Comparison of ENCODE assay signal across 8 cellular contexts in genomic region chr15:89416339-89417183, GRCh38.
DNase-seq lines count a peak whose midpoint lies in the region; ATAC-seq, FAIRE-seq and TF ChIP-seq lines count a peak whose summit lies in the region.

No MANE protein-coding gene starts in this region.

- no peak for FAIRE-seq in HTR-8/SVneo (lab: Jason Lieb, UNC)

- H3K4me3 Mint-ChIP-seq in activated T-cell treated with anti-CD3 and anti-CD28 coated beads, Interleukin-2, amount 50 U/mL, for 4 hours: no peak overlapping the region

- TF ChIP-seq CTCF in fibroblast of villous mesenchyme (IDR thresholded peaks at IDR 0.05; ENCODE audit: insufficient read depth, low read depth, low read length): peak; percentile 82

- H3K4me1 Mint-ChIP-seq in activated T-cell treated with anti-CD3 and anti-CD28 coated beads, Interleukin-2, amount 50 U/mL, for 4 hours (ENCODE audit: low read depth): peaks cover 9% of the 10 kb centered on the region

- ATAC-seq in GM21367 (IDR thresholded peaks at IDR 0.05; ENCODE audit: unreplicated experiment): peak; percentile 76
- peak; percentile 78 to 83 for ATAC-seq in activated T-cell treated with anti-CD3 and anti-CD28 coated beads, Interleukin-2, amount 50 U/mL, for 4 hours
- ATAC-seq in GM18861 (IDR thresholded peaks at IDR 0.05; ENCODE audit: unreplicated experiment): no peak

- H3K9me3 Mint-ChIP-seq in activated T-cell treated with anti-CD3 and anti-CD28 coated beads, Interleukin-2, amount 50 U/mL, for 4 hours: no peaks in the 10 kb centered on the region

- H3K4me3 ChIP-seq in fibroblast of villous mesenchyme (ENCODE audit: low read depth, low read length): no peak overlapping the region

- peaks cover 78% of the 10 kb centered on the region for H3K27me3 Mint-ChIP-seq in activated T-cell treated with anti-CD3 and anti-CD28 coated beads, Interleukin-2, amount 50 U/mL, for 4 hours (ENCODE audit: low read depth)

- no peaks in the 10 kb centered on the region for H3K36me3 Mint-ChIP-seq in activated T-cell treated with anti-CD3 and anti-CD28 coated beads, Interleukin-2, amount 50 U/mL, for 4 hours (ENCODE audit: insufficient read depth)

- DNase-seq in DMS114 treated with DMSO at 0.1 percent for 48 hours (lab: John Stamatoyannopoulos, UW; ENCODE audit: unreplicated experiment): peak; percentile 79
- DNase-seq in HTR-8/SVneo (ENCODE audit: insufficient read length, low spot score): peak; percentile 83
- DNase-seq in activated T-cell treated with anti-CD3 and anti-CD28 coated beads, Interleukin-2, amount 50 U/mL, for 4 hours: peak; percentile 52
- DNase-seq in fibroblast of villous mesenchyme (ENCODE audit: low read depth): peak; percentile 55
- peak; percentile 25 for DNase-seq in pons (ENCODE audit: low spot score)

TF ChIP-seq in PFSK-1, 5 proteins besides CTCF, POLR2A, EP300 and RAD21:
- TF ChIP-seq POLR2AphosphoS5 (IDR thresholded peaks at IDR 0.05; ENCODE audit: low read depth, low read length) (no peak), REST (IDR thresholded peaks at IDR 0.05; ENCODE audit: insufficient read depth in 1 of 2, low read depth in 2 of 2, low read length in 2 of 2) (peak; percentile 62 to 68)

Comparison
In these comparisons a context has a peak if more than half of its experiments do, and no peak if none do; other contexts are left out.
1. DNase-seq: peak in every context shown above with its lines; median percentile 83 in HTR-8/SVneo; 79 in DMS114 treated with DMSO at 0.1 percent for 48 hours; 55 in fibroblast of villous mesenchyme; 52 in activated T-cell treated with anti-CD3 and anti-CD28 coated beads, Interleukin-2, amount 50 U/mL, for 4 hours; 25 in pons.